In the genomic region with DNA sequence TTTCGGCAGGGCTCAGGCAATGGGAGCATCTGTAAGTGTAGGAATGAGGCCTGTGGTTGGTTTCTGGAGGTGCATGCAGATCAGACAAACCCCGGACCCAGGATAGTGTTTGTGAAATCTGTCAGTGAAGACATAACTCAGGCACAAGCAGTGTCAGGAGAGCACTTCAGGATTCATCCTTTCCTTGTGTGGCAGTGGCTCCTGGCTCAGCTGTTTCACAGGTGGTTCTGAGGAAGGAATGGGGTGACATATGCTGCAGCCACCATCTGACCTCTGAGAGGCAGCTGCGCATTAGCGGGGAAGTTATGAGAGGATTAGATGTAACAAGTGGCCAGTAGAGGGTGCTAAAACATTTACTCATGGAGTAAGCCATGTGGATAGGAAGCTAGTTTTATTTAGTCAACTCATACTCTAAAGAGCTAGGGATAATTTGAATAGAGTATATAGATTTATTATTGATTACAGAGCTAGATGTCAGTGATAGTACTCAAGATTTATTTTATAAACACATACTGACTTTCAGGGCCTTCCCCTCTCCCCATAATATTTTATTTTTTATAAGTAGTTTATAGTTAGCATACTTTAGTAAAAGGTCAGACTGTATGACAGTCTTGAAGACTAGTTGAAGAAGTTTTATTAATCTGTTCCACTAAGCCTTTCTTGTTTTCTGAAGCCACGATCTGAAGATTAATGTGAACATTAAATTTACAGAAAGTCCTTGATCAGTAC, we compare ENCODE assay signal across 8 cellular contexts. TPM values are rescaled to one million over a fixed set of nuclear protein-coding genes. Genes with fewer than 3 reads are reported as not detected.
DNase-seq lines count a peak whose midpoint lies in the region; ATAC-seq and TF ChIP-seq lines count a peak whose summit lies in the region.

No MANE protein-coding gene starts in this region.

- H3K27me3 Mint-ChIP-seq in activated CD8-positive, alpha-beta T cell treated with anti-CD3 and anti-CD28 coated beads for 36 hours, result no peaks in the 10 kb centered on the region
- H3K27me3 Mint-ChIP-seq in naive thymus-derived CD4-positive, alpha-beta T cell, result no peaks in the 10 kb centered on the region

- intact Hi-C loops in activated CD8-positive, alpha-beta T cell treated with anti-CD3 and anti-CD28 coated beads for 36 hours (cut with micrococcal nuclease), result no loop called here
- intact Hi-C loops in esophagus squamous epithelium (cut with DNase I), result no loop called here
- intact Hi-C loops in naive thymus-derived CD4-positive, alpha-beta T cell (cut with micrococcal nuclease), result loop anchor here (10.0 kb wide), 2 partner anchors 1143 to 1173 kb away; partner anchors contain the start of gene MRPS30 (in 1 of the 2)

- H3K27ac Mint-ChIP-seq in activated CD8-positive, alpha-beta T cell treated with anti-CD3 and anti-CD28 coated beads for 36 hours, result no peak overlapping the region
- H3K27ac Mint-ChIP-seq in naive thymus-derived CD4-positive, alpha-beta T cell, result peak overlapping the region in 2 of 9 donors; percentile 26 to 43

- H3K36me3 ChIP-seq in esophagus squamous epithelium, result peaks cover 0 to 58% (median 0%) of the 10 kb centered on the region in 3 donors
- peaks cover 0 to 33% (median 5%) of the 10 kb centered on the region in 3 experiments for H3K36me3 ChIP-seq in naive thymus-derived CD4-positive, alpha-beta T cell (ENCODE audit: control insufficient read depth in 2 of 3, insufficient read depth in 3 of 3, low read length in 3 of 3)

- TF ChIP-seq POLR2A in esophagus squamous epithelium (IDR thresholded peaks at IDR 0.05), result no peak

- WGBS in esophagus squamous epithelium, 2 donors, result 62 to 67% methylated on average over 4 to 5 of the region's 5 CpGs

- H3K27ac ChIP-seq in esophagus squamous epithelium, result no peak overlapping the region
- no peak overlapping the region for H3K27ac ChIP-seq in naive thymus-derived CD4-positive, alpha-beta T cell (ENCODE audit: low read depth, low read length)

- ATAC-seq in GM21423 (IDR thresholded peaks at IDR 0.05; ENCODE audit: unreplicated experiment), result peak; percentile 95
- ATAC-seq in activated CD8-positive, alpha-beta T cell treated with anti-CD3 and anti-CD28 coated beads for 36 hours, result peak; percentile 97
- peak; percentile 94 for ATAC-seq in naive thymus-derived CD4-positive, alpha-beta T cell

- H3K4me1 Mint-ChIP-seq in activated CD8-positive, alpha-beta T cell treated with anti-CD3 and anti-CD28 coated beads for 36 hours (ENCODE audit: low read depth), result peaks cover 7% of the 10 kb centered on the region
- peaks cover 10 to 54% (median 33%) of the 10 kb centered on the region in 7 donors for H3K4me1 Mint-ChIP-seq in naive thymus-derived CD4-positive, alpha-beta T cell

- no peak overlapping the region for H3K4me3 ChIP-seq in esophagus squamous epithelium
- no peak overlapping the region for H3K4me3 ChIP-seq in naive thymus-derived CD4-positive, alpha-beta T cell (ENCODE audit: low read length)

- peak; percentile 76 for DNase-seq in EH (ENCODE audit: low read depth)
- DNase-seq in HK-2 (ENCODE audit: unreplicated experiment), result peak; percentile 28
- DNase-seq in NCI-H526 (lab: John Stamatoyannopoulos, UW), result peak; percentile 66 to 95
- DNase-seq in activated CD8-positive, alpha-beta T cell treated with anti-CD3 and anti-CD28 coated beads for 36 hours, result peak; percentile 43
- no peak for DNase-seq in esophagus squamous epithelium (lab: John Stamatoyannopoulos, UW)
- DNase-seq in naive thymus-derived CD4-positive, alpha-beta T cell, result peak in 7 of 9 donors; percentile 8 to 51 (median 34)
- no peak for DNase-seq in GOT3 (lab: John Stamatoyannopoulos, UW)

- peaks cover 0 to 11% (median 0%) of the 10 kb centered on the region in 3 donors for H3K4me1 ChIP-seq in esophagus squamous epithelium
- H3K4me1 ChIP-seq in naive thymus-derived CD4-positive, alpha-beta T cell (ENCODE audit: control insufficient read depth in 2 of 2, insufficient read depth in 2 of 2, low read length in 2 of 2), result no peaks in the 10 kb centered on the region

- no peaks in the 10 kb centered on the region for H3K27me3 ChIP-seq in esophagus squamous epithelium
- no peaks in the 10 kb centered on the region for H3K27me3 ChIP-seq in naive thymus-derived CD4-positive, alpha-beta T cell (ENCODE audit: control insufficient read depth in 2 of 2, insufficient read depth in 2 of 2, low read length in 2 of 2)

- no peaks in the 10 kb centered on the region for H3K9me3 ChIP-seq in esophagus squamous epithelium
- no peaks in the 10 kb centered on the region for H3K9me3 ChIP-seq in naive thymus-derived CD4-positive, alpha-beta T cell (ENCODE audit: control insufficient read depth in 2 of 3, low read length in 3 of 3)

- H3K36me3 Mint-ChIP-seq in activated CD8-positive, alpha-beta T cell treated with anti-CD3 and anti-CD28 coated beads for 36 hours (ENCODE audit: low read depth), result peaks cover 41% of the 10 kb centered on the region
- H3K36me3 Mint-ChIP-seq in naive thymus-derived CD4-positive, alpha-beta T cell, result peaks cover 18 to 62% (median 42%) of the 10 kb centered on the region in 5 donors

- CTCF ChIA-PET in activated CD8-positive, alpha-beta T cell treated with anti-CD3 and anti-CD28 coated beads for 36 hours (lab: Charles Lee), result interaction anchor here (0.6 to 4.2 kb wide), 27 partner anchors 9 to 1143 kb away, joined by 3 to 41 read pairs (median 5); partner anchors contain the start of gene NNT
- CTCF ChIA-PET in naive thymus-derived CD4-positive, alpha-beta T cell (lab: Charles Lee), result interaction anchor here (0.5 to 1.9 kb wide), 10 partner anchors 9 to 1781 kb away, joined by 3 to 9 read pairs (median 4); partner anchors contain the start of gene NNT

- POLR2A ChIA-PET in activated CD8-positive, alpha-beta T cell treated with anti-CD3 and anti-CD28 coated beads for 36 hours (lab: Charles Lee), result interaction anchor here (1.4 to 2.4 kb wide), 2 partner anchors 17 to 29 kb away, joined by 3 to 9 read pairs; partner anchors contain the start of gene NNT
- POLR2A ChIA-PET in naive thymus-derived CD4-positive, alpha-beta T cell (lab: Charles Lee), result interaction anchor here (0.5 to 1.6 kb wide), 2 partner anchors 52 to 147 kb away, joined by 4 read pairs; partner anchors contain the start of gene TMEM267

- no peak overlapping the region for H3K4me3 Mint-ChIP-seq in activated CD8-positive, alpha-beta T cell treated with anti-CD3 and anti-CD28 coated beads for 36 hours
- H3K4me3 Mint-ChIP-seq in naive thymus-derived CD4-positive, alpha-beta T cell, result no peak overlapping the region

- no peaks in the 10 kb centered on the region for H3K9me3 Mint-ChIP-seq in activated CD8-positive, alpha-beta T cell treated with anti-CD3 and anti-CD28 coated beads for 36 hours
- H3K9me3 Mint-ChIP-seq in naive thymus-derived CD4-positive, alpha-beta T cell, result no peaks in the 10 kb centered on the region

- TF ChIP-seq CTCF in activated CD8-positive, alpha-beta T cell treated with anti-CD3 and anti-CD28 coated beads for 36 hours (IDR thresholded peaks at IDR 0.05), result peak; percentile 72
- TF ChIP-seq CTCF in esophagus squamous epithelium (IDR thresholded peaks at IDR 0.05), result peak; percentile 27 to 60 (median 50)

RNA-seq across cellular contexts. Expression of gene NNT, which starts 28.4 kb away (rescaled TPM):
- 10 to 100 TPM; 72.0 to 78.4 TPM for total RNA-seq in activated CD8-positive, alpha-beta T cell treated with anti-CD3 and anti-CD28 coated beads for 36 hours
- total RNA-seq in esophagus squamous epithelium, result 10 to 100 TPM; 16.0 to 35.1 (median 29.1) TPM
- total RNA-seq in naive thymus-derived CD4-positive, alpha-beta T cell, result 10 to 100 TPM; 42.5 to 73.5 (median 60.7) TPM
- 10 to 100 TPM; 47.4 to 48.8 TPM for polyA plus RNA-seq in naive thymus-derived CD4-positive, alpha-beta T cell

Comparison
In these comparisons a context has a peak if more than half of its experiments do, and no peak if none do; other contexts are left out.
1. DNase-seq: peak in EH (single experiment), HK-2 (single experiment), NCI-H526 (2 of 2), activated CD8-positive, alpha-beta T cell treated with anti-CD3 and anti-CD28 coated beads for 36 hours (single experiment) and naive thymus-derived CD4-positive, alpha-beta T cell (7 of 9); none in esophagus squamous epithelium (single experiment) and GOT3 (single experiment).
2. intact Hi-C loops: an anchor here in naive thymus-derived CD4-positive, alpha-beta T cell (10.0 kb wide); none called in activated CD8-positive, alpha-beta T cell treated with anti-CD3 and anti-CD28 coated beads for 36 hours and esophagus squamous epithelium.
3. Peak in every context shown above with its lines, with median percentiles within 50 percentile points of each other: ATAC-seq.